In genomic region chr5:150918613-150919012, GRCh38 we compare ENCODE assay signal across 1 cellular context.
TF ChIP-seq lines count a peak whose summit lies in the region.

No MANE protein-coding gene starts in this region.

TF ChIP-seq in SK-N-SH treated with all-trans-retinoic acid at 6 μM for 48 hours, 23 proteins besides CTCF, POLR2A, EP300 and RAD21 (continued from another document):
- no peak for TF ChIP-seq TSHZ2 (CRISPR knock-in tag; IDR thresholded peaks at IDR 0.05)
- no peak for TF ChIP-seq PPARA (CRISPR knock-in tag; IDR thresholded peaks at IDR 0.05; ENCODE audit: borderline replicate concordance)
- no peak for TF ChIP-seq ISL1 (CRISPR knock-in tag; IDR thresholded peaks at IDR 0.05)
- no peak for TF ChIP-seq TCF4 (CRISPR knock-in tag; IDR thresholded peaks at IDR 0.05; ENCODE audit: borderline replicate concordance)
